Comparison of ENCODE assay signal across 12 cellular contexts in the genomic region with DNA sequence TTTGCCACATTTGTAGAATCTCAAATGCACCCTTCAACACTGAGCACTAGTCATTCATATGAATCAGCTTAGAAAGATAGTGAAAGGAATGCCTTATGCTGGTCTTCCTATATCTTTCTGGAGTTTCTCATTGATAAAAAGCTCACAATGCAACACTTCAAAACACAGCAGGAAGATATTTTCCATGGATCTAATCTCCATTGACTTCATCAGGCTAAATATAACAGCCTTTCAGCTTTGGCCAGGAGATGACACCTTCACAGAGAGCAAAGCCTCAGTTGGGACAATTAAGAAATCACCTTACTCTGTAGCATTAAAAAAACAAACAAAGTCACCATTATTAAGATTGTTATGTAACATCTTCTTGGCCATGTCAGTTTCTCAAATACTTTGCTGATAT. TPM values are rescaled to one million over a fixed set of nuclear protein-coding genes. Genes with fewer than 3 reads are reported as not detected.
DNase-seq lines count a peak whose midpoint lies in the region; ATAC-seq and TF ChIP-seq lines count a peak whose summit lies in the region.
"Had no signal": no experiment of that assay in that cellular context is flagged by ENCODE, and none has a peak within 500 bp of the region (broad histone marks: within the 10 kb centered on the region; RNA-seq: fewer than 3 reads in every experiment).

No MANE protein-coding gene starts in this region.

- intact Hi-C loops in right lobe of liver (cut with DNase I), result no loop called here

- no peaks in the 10 kb centered on the region for H3K27me3 ChIP-seq in right lobe of liver

- no peak for DNase-seq in AG10803 (ENCODE audit: low read depth)
- peak; percentile 23 to 42 for DNase-seq in Kasumi-1 (lab: John Stamatoyannopoulos, UW)
- DNase-seq in choroid plexus epithelial cell (ENCODE audit: low read depth), result peak; percentile 53
- DNase-seq in right lobe of liver, result no peak
- no peak for DNase-seq in activated naive CD4-positive, alpha-beta T cell treated with Interleukin-2 at 50 U/mL for 16 hours
- no peak for DNase-seq in AG20443 (ENCODE audit: low spot score)
- DNase-seq in effector CD8-positive, alpha-beta T cell (lab: John Stamatoyannopoulos, UW), result no peak
- DNase-seq: H7, lower lobe of right lung, NCI-H510A, T1000 had no signal

- no peak overlapping the region for H3K4me3 ChIP-seq in AG10803 (ENCODE audit: low read length)
- H3K4me3 ChIP-seq in choroid plexus epithelial cell (ENCODE audit: low read depth, low read length), result no peak overlapping the region
- H3K4me3 ChIP-seq in right lobe of liver, result no peak overlapping the region
- H3K4me3 ChIP-seq: lower lobe of right lung had no signal

- no peaks in the 10 kb centered on the region for H3K9me3 ChIP-seq in right lobe of liver
- H3K9me3 ChIP-seq: lower lobe of right lung had no signal

- peak; percentile 18 to 51 (median 36) for ATAC-seq in right lobe of liver
- ATAC-seq in HG02798 (IDR thresholded peaks at IDR 0.05; ENCODE audit: poor library complexity, unreplicated experiment), result no peak
- ATAC-seq: lower lobe of right lung had no signal

- peaks cover 0 to 45% (median 9%) of the 10 kb centered on the region in 4 donors for H3K4me1 ChIP-seq in right lobe of liver

- peak overlapping the region in 1 of 3 donors; percentile 1 for H3K27ac ChIP-seq in right lobe of liver
- H3K27ac ChIP-seq: lower lobe of right lung had no signal

- no peak for TF ChIP-seq POLR2A in right lobe of liver (IDR thresholded peaks at IDR 0.05)

- TF ChIP-seq CTCF in AG10803 (conservative IDR thresholded peaks at IDR 0.05; ENCODE audit: low read length) (peak; percentile 51), choroid plexus epithelial cell (conservative IDR thresholded peaks at IDR 0.05; ENCODE audit: low read depth, low read length) (peak; percentile 60), right lobe of liver (IDR thresholded peaks at IDR 0.05) (peak in 3 of 4 donors; percentile 32 to 44 (median 37))

- peaks cover 0 to 8% (median 0%) of the 10 kb centered on the region in 4 donors for H3K36me3 ChIP-seq in right lobe of liver

RNA-seq across cellular contexts. Expression of a gene that starts 6.7 kb away (rescaled TPM):
- 10 to 100 TPM; 14.7 to 61.7 (median 29.5) TPM for total RNA-seq in right lobe of liver

Comparison
In these comparisons a context has a peak if more than half of its experiments do, and no peak if none do; other contexts are left out.
1. DNase-seq: peak in Kasumi-1 (2 of 2) and choroid plexus epithelial cell (single experiment); none in AG10803 (single experiment), right lobe of liver (0 of 3), activated naive CD4-positive, alpha-beta T cell treated with Interleukin-2 at 50 U/mL for 16 hours (single experiment), AG20443 (single experiment) and effector CD8-positive, alpha-beta T cell (single experiment).
2. Peak in every context shown above with its lines, with median percentiles within 50 percentile points of each other: CTCF ChIP-seq.